In genomic region chr12:13001725-13002040, GRCh38 we compare ENCODE assay signal across 8 cellular contexts. TPM values are rescaled to one million over a fixed set of nuclear protein-coding genes. Genes with fewer than 3 reads are reported as not detected.
DNase-seq lines count a peak whose midpoint lies in the region; ATAC-seq and TF ChIP-seq lines count a peak whose summit lies in the region.

No MANE protein-coding gene starts in this region.

- DNase-seq in BJ (ENCODE audit: low read depth), result no peak
- DNase-seq in PC-9, result no peak
- no peak for DNase-seq in esophagus muscularis mucosa (ENCODE audit: extremely low spot score)
- DNase-seq in omental fat pad (ENCODE audit: low spot score), result no peak
- DNase-seq in cerebellar cortex (ENCODE audit: low spot score), result no peak
- DNase-seq in activated CD4-positive, CD25-positive, alpha-beta regulatory T cell (lab: John Stamatoyannopoulos, UW), result no peak
- DNase-seq in NCI-H748 treated with DMSO at 0.1 percent for 48 hours (lab: John Stamatoyannopoulos, UW), result no peak
- DNase-seq in germinal center (ENCODE audit: low spot score), result no peak

- no peaks in the 10 kb centered on the region for H3K9me2 ChIP-seq in PC-9 (ENCODE audit: insufficient read depth)

- H4K20me1 ChIP-seq in PC-9 (ENCODE audit: insufficient read depth), result 0 out of 2 replicates have a peak, but pooled peaks cover 10% of the 10 kb centered on the region

- WGBS in esophagus muscularis mucosa, result 47% methylated on average over 16 of the region's 19 CpGs

- CTCF ChIA-PET in BJ (lab: Yijun Ruan, JAX), result interaction anchor here (1.3 kb wide), 2 partner anchors 18 to 233 kb away, joined by 3 read pairs; no protein-coding TSS in a partner anchor
- CTCF ChIA-PET in PC-9 (lab: Charles Lee), result interaction anchor here (1.1 kb wide), 1 partner anchor 95 kb away, joined by 5 read pairs; no protein-coding TSS in a partner anchor

- POLR2A ChIA-PET in BJ (lab: Charles Lee) (no interaction called here), PC-9 (lab: Charles Lee; ENCODE audit: unreplicated experiment) (no interaction called here)

- H3K27ac ChIP-seq in PC-9 (no peak overlapping the region), esophagus muscularis mucosa (replicated peaks in 1 of 4) (peak overlapping the region; percentile 94 to 99 (median 97))

- H3K4me3 ChIP-seq in BJ (ENCODE audit: low read depth, low read length) (peak overlapping the region; percentile 82), PC-9 (peak overlapping the region; percentile 99), esophagus muscularis mucosa (peak overlapping the region; percentile 87 to 93 (median 88))

- H3K27me3 ChIP-seq in BJ (ENCODE audit: control insufficient read depth, insufficient read depth, low read length), result no peaks in the 10 kb centered on the region
- no peaks in the 10 kb centered on the region for H3K27me3 ChIP-seq in PC-9 (ENCODE audit: insufficient read depth, low read depth)
- no peaks in the 10 kb centered on the region for H3K27me3 ChIP-seq in esophagus muscularis mucosa

- intact Hi-C loops in PC-9 (cut with micrococcal nuclease; ENCODE audit: unreplicated experiment), result loop anchor here (2.0 kb wide), 1 partner anchor 207 kb away; no protein-coding TSS in a partner anchor
- intact Hi-C loops in esophagus muscularis mucosa (cut with DNase I), result loop anchor here (2.0 to 5.0 kb wide), 2 partner anchors 43 to 96 kb away; partner anchors contain the start of gene FAM234B

- TF ChIP-seq EP300 in esophagus muscularis mucosa (IDR thresholded peaks at IDR 0.05), result no peak

- peaks cover 9% of the 10 kb centered on the region for H3F3A ChIP-seq in PC-9 (ENCODE audit: insufficient read depth, low read depth)

- H3K4me2 ChIP-seq in PC-9, result peak overlapping the region; percentile 90

- TF ChIP-seq CTCF in BJ (IDR thresholded peaks at IDR 0.05; ENCODE audit: insufficient read depth, low read depth, low read length) (no peak), PC-9 (conservative IDR thresholded peaks at IDR 0.05) (no peak), esophagus muscularis mucosa (IDR thresholded peaks at IDR 0.05) (no peak), omental fat pad (IDR thresholded peaks at IDR 0.05) (no peak)

- peak overlapping the region; percentile 84; the same call in 1 of the 2 replicates for H2AFZ ChIP-seq in PC-9

- H3K9me3 ChIP-seq in PC-9 (ENCODE audit: insufficient read depth, low read depth), result no peaks in the 10 kb centered on the region
- no peaks in the 10 kb centered on the region for H3K9me3 ChIP-seq in esophagus muscularis mucosa

- H3K4me1 ChIP-seq in PC-9 (replicated peaks; ENCODE audit: insufficient read depth) (peaks cover 18% of the 10 kb centered on the region), esophagus muscularis mucosa (peaks cover 28 to 52% (median 45%) of the 10 kb centered on the region in 4 donors)

- H3K36me3 ChIP-seq in BJ (ENCODE audit: control insufficient read depth, insufficient read depth, low read length) (peaks cover 1% of the 10 kb centered on the region; the same call in 1 of the 2 replicates), PC-9 (ENCODE audit: low read depth) (no peaks in the 10 kb centered on the region), esophagus muscularis mucosa (no peaks in the 10 kb centered on the region)

- TF ChIP-seq POLR2A in esophagus muscularis mucosa (IDR thresholded peaks at IDR 0.05; ENCODE audit: low read depth), result no peak

- H3K79me2 ChIP-seq in PC-9 (ENCODE audit: low read depth), result peaks cover 43% of the 10 kb centered on the region

- no TSS peak for BruUV-seq in PC-9 (replicated peaks; lab: Mats Ljungman, UMichigan)

- peak; percentile 3 for ATAC-seq in omental fat pad (ENCODE audit: low FRiP score)

RNA-seq across cellular contexts. Expression of gene HEBP1, which starts 1.6 kb away (rescaled TPM):
- polyA plus RNA-seq in BJ (2011; rRNA removed), result 40.6 and 41.9 TPM in 2 replicates
- 34.8 and 46.9 TPM in 2 replicates for polyA minus RNA-seq in BJ (2011; rRNA and poly(A)+ RNA removed)
- 148 and 195 TPM in 2 replicates for total RNA-seq in PC-9 (2021)
- total RNA-seq in esophagus muscularis mucosa, result 10 to 100 TPM; 40.6 to 70.6 (median 61.9) TPM
- total RNA-seq in omental fat pad, result 10 to 100 TPM; 44.5 to 78.0 (median 49.0) TPM

RNA-seq across cellular contexts. Expression of gene FAM234B, which starts 42.5 kb away (rescaled TPM):
- 2.4 and 2.8 TPM in 2 replicates for polyA plus RNA-seq in BJ (2011; rRNA removed)
- polyA minus RNA-seq in BJ (2011; rRNA and poly(A)+ RNA removed), result 3.6 and 6.6 TPM in 2 replicates
- total RNA-seq in PC-9 (2021) (7.3 and 7.5 TPM in 2 replicates), esophagus muscularis mucosa (1 to 10 TPM; 1.2 to 6.7 (median 5.0) TPM), omental fat pad (10 to 100 TPM in 1 of 4 donors, 1 to 10 TPM in 3; 6.3 to 14.2 (median 7.5) TPM)

RNA-seq across cellular contexts. Expression of gene GPRC5D, which starts 49.7 kb away (rescaled TPM):
- not detected in 2 replicates for polyA plus RNA-seq in BJ (2011; rRNA removed)
- not detected in 2 replicates for polyA minus RNA-seq in BJ (2011; rRNA and poly(A)+ RNA removed)
- not detected in 2 replicates for total RNA-seq in PC-9 (2021)
- total RNA-seq in esophagus muscularis mucosa, result under 1 TPM in 1 of 4 donors, not detected in 3; 0.84 TPM
- total RNA-seq in omental fat pad, result not detected
